Comparison of ENCODE assay signal across 8 cellular contexts in the genomic region with DNA sequence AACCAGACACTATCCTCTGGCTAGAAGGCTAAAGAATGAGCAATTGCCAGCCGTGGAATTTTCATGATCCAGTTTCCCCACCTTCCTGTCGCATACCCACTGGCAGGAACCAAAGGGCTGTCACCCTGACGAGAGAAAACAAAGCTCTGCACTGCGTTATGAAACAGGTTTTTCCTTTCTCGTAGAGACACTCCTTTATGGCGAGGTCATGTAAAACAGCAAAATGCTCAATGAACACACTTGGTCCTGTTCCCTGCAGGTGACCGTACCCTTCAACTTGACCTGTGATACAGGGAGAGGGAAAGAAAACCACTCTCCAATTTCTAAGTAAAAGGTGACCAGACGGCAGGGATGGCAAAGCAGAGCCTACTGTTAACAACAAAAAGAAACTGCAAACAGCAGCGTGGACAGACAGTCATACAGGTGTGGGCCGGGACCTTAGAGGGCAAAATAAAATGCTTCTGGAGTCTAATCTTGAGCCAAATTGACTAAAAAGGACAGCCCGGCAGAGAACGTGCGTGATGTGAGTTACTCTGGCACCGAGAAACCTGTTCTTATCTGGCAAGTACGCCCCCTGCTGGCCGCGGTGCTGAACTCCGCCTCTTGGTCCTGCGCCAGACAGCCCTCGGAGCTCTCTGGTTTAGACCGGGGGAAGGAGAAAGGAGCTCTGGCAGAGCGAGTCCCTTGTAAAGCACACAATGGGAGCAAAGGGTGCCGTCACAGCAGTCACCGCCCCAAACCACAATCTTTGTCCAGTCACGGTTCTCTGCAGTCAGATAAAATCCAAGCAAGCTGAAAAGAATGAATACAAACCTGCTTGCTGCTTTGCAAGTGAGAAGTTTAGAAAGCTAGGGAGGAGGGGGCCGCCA.
DNase-seq lines count a peak whose midpoint lies in the region; ATAC-seq and TF ChIP-seq lines count a peak whose summit lies in the region.

No MANE protein-coding gene starts in this region.

- peak; percentile 85 for DNase-seq in CD14-positive monocyte (ENCODE audit: low spot score)
- DNase-seq in NCI-H69 (lab: John Stamatoyannopoulos, UW): peak; percentile 98
- peak; percentile 92 for DNase-seq in activated CD4-positive, alpha-beta T cell treated with anti-CD3 and anti-CD28 coated beads, Interleukin-2, amount 50 U/mL, for 48 hours
- DNase-seq in lung (ENCODE audit: low spot score): peak; percentile 96
- DNase-seq in stimulated activated CD4-positive, alpha-beta T cell treated with anti-CD3 and anti-CD28 coated beads, TNF-alpha, amount 100 ng/mL, for 1 hour (ENCODE audit: low read depth in 3 of 3, low spot score in 1 of 3): peak; percentile 58 to 87 (median 61)

- 15 to 17% methylated on average over 26 of the region's 26 CpGs for WGBS in ectodermal cell, 2 experiments
- 3 to 4% methylated on average over 26 of the region's 26 CpGs for WGBS in lung, 2 donors

- no peaks in the 10 kb centered on the region for H3K36me3 ChIP-seq in ectodermal cell (ENCODE audit: control insufficient read depth, insufficient read depth, low read length)
- no peaks in the 10 kb centered on the region for H3K36me3 ChIP-seq in lung (ENCODE audit: control insufficient read depth in 2 of 2, insufficient read depth in 2 of 2, low read length in 2 of 2)

- peaks cover 0 to 10% (median 5%) of the 10 kb centered on the region in 3 donors for H3K27me3 Mint-ChIP-seq in CD14-positive monocyte (ENCODE audit: low read depth in 3 of 3)

- H3K9me3 ChIP-seq in ectodermal cell (ENCODE audit: control insufficient read depth, low read length) (no peaks in the 10 kb centered on the region), lung (ENCODE audit: control insufficient read depth in 2 of 2, insufficient read depth in 1 of 2, low read length in 1 of 2) (no peaks in the 10 kb centered on the region)

- intact Hi-C loops in CD14-positive monocyte (cut with micrococcal nuclease): no loop called here

- no peaks in the 10 kb centered on the region for H3K27me3 ChIP-seq in ectodermal cell (ENCODE audit: control insufficient read depth, insufficient read depth, low read length, poor library complexity, severe bottlenecking)
- no peaks in the 10 kb centered on the region for H3K27me3 ChIP-seq in lung (ENCODE audit: control insufficient read depth, insufficient read depth)

- peak overlapping the region; percentile 80 for H3K27ac ChIP-seq in ectodermal cell (ENCODE audit: insufficient read depth, low read depth, low read length, poor library complexity, severe bottlenecking)
- H3K27ac ChIP-seq in lung (ENCODE audit: low read depth in 1 of 2, low read length in 1 of 2): peak overlapping the region; percentile 64 to 77

- H3K4me3 ChIP-seq in ectodermal cell (ENCODE audit: insufficient read depth, low read depth, low read length) (no peak overlapping the region), lung (no peak overlapping the region)

- H3K9me3 Mint-ChIP-seq in CD14-positive monocyte: no peaks in the 10 kb centered on the region

- H3K4me1 ChIP-seq in ectodermal cell (ENCODE audit: control insufficient read depth, insufficient read depth, low read length) (peaks cover 86% of the 10 kb centered on the region), lung (ENCODE audit: control insufficient read depth in 2 of 2, insufficient read depth in 2 of 2, low read length in 2 of 2) (peaks cover 2 to 11% of the 10 kb centered on the region in 2 donors)

- TF ChIP-seq CTCF in CD14-positive monocyte (IDR thresholded peaks at IDR 0.05) (peak; percentile 90), lung (IDR thresholded peaks at IDR 0.05; ENCODE audit: control extremely low read depth, extremely low read depth) (peak; percentile 80)

- H3K36me3 Mint-ChIP-seq in CD14-positive monocyte: no peaks in the 10 kb centered on the region

- peaks cover 16% of the 10 kb centered on the region for H3K4me1 Mint-ChIP-seq in CD14-positive monocyte

- peak overlapping the region; percentile 68 to 91 for H3K4me3 Mint-ChIP-seq in CD14-positive monocyte

- peak overlapping the region in 5 of 7 donors; percentile 18 to 60 (median 45) for H3K27ac Mint-ChIP-seq in CD14-positive monocyte

- ATAC-seq in GM19395 (IDR thresholded peaks at IDR 0.05; ENCODE audit: unreplicated experiment) (peak; percentile 67), HG03521 (IDR thresholded peaks at IDR 0.05; ENCODE audit: unreplicated experiment) (peak; percentile 60), lung (ENCODE audit: insufficient read depth, low FRiP score) (peak; percentile 89)
